In the genomic region with DNA sequence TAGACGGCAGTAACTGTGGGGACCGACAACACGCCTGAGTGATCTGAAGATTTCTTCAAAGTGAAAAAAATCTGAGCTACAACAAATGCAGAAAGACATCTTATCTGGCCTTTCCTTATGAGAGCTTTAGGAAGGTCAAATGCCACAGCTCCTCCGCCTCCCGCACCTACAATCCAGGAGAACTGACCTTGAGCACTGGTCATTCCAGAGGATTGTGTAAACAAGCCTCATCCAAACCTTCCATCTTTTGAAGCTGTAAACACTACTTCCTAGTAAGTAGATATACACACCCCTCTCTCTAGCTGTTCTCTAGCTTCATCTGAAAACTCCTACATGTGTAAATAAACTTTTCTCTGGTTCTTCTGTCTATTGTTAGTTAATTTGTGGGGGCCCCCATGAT, we compare ENCODE assay signal across 1 cellular context.
TF ChIP-seq lines count a peak whose summit lies in the region.

No MANE protein-coding gene starts in this region.

TF ChIP-seq in HepG2, 621 proteins besides CTCF, POLR2A, EP300 and RAD21 (continued from another document):
- no peak for TF ChIP-seq NFRKB (IDR thresholded peaks at IDR 0.05)
- TF ChIP-seq ZFP36L2 (CRISPR knock-in tag; IDR thresholded peaks at IDR 0.05), result no peak
- no peak for TF ChIP-seq ZNF468 (CRISPR knock-in tag; IDR thresholded peaks at IDR 0.05)
- TF ChIP-seq MIXL1 (CRISPR knock-in tag; IDR thresholded peaks at IDR 0.05), result 0 out of 2 replicates have a peak, but pooled peaks have one; percentile 51
- TF ChIP-seq MEIS1 (CRISPR knock-in tag; IDR thresholded peaks at IDR 0.05; ENCODE audit: borderline replicate concordance), result no peak
- peak; percentile 81; the same call in 1 of the 2 replicates for TF ChIP-seq ZBTB26 (CRISPR knock-in tag; IDR thresholded peaks at IDR 0.05; ENCODE audit: borderline replicate concordance)
- TF ChIP-seq, protein P1, sequence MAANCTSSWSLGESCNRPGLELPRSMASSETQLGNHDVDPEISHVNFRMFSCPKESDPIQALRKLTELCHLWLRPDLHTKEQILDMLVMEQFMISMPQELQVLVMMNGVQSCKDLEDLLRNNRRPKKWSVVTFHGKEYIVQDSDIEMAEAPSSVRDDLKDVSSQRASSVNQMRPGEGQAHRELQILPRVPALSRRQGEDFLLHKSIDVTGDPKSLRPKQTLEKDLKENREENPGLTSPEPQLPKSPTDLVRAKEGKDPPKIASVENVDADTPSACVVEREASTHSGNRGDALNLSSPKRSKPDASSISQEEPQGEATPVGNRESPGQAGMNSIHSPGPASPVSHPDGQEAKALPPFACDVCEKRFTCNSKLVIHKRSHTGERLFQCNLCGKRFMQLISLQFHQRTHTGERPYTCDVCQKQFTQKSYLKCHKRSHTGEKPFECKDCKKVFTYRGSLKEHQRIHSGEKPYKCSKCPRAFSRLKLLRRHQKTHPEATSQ (CRISPR knock-in tag; IDR thresholded peaks at IDR 0.05; ENCODE audit: borderline replicate concordance), result 0 out of 2 replicates have a peak, but pooled peaks have one; percentile 26
- peak; percentile 82 for TF ChIP-seq NCOA2 (CRISPR knock-in tag; IDR thresholded peaks at IDR 0.05)
- TF ChIP-seq GFI1 (CRISPR knock-in tag; IDR thresholded peaks at IDR 0.05; ENCODE audit: borderline replicate concordance), result peak; percentile 88
- TF ChIP-seq ETV6 (CRISPR knock-in tag; conservative IDR thresholded peaks at IDR 0.05), result no peak
- peak; percentile 86 for TF ChIP-seq RCOR2 (CRISPR knock-in tag; IDR thresholded peaks at IDR 0.05)
